34 cellular contexts compared by ENCODE assay signal in genomic region chr9:102669220-102669619, GRCh38.
"Had no signal": no experiment of that assay in that cellular context is flagged by ENCODE, and none has a peak within 500 bp of the region (broad histone marks: within the 10 kb centered on the region; RNA-seq: fewer than 3 reads in every experiment).

No MANE protein-coding gene starts in this region.

- H3K36me3 ChIP-seq: brain microvascular endothelial cell, esophagus muscularis mucosa, gastrocnemius medialis had no signal

- H3K27me3 Mint-ChIP-seq: activated CD4-positive, alpha-beta memory T cell treated with anti-CD3 and anti-CD28 coated beads, Interleukin-2, amount 10 ng/mL, durations not matched to agents 7 days and 5 days; activated CD4-positive, alpha-beta T cell treated with anti-CD3 and anti-CD28 coated beads, Interleukin-2, amount 10 ng/mL, durations not matched to agents 7 days and 5 days; activated naive CD4-positive, alpha-beta T cell treated with anti-CD3 and anti-CD28 coated beads, Interleukin-2, amount 10 ng/mL, durations not matched to agents 7 days and 5 days; activated naive CD8-positive, alpha-beta T cell treated with anti-CD3 and anti-CD28 coated beads, Interleukin-2, amount 10 ng/mL, durations not matched to agents 7 days and 5 days; activated T-cell treated with anti-CD3 and anti-CD28 coated beads, Interleukin-2, amount 50 U/mL, for 24 hours; effector memory CD8-positive, alpha-beta T cell; T-helper 17 cell had no signal

- H3K4me1 Mint-ChIP-seq: activated CD4-positive, alpha-beta memory T cell treated with anti-CD3 and anti-CD28 coated beads, Interleukin-2, amount 10 ng/mL, durations not matched to agents 7 days and 5 days; activated CD4-positive, alpha-beta T cell treated with anti-CD3 and anti-CD28 coated beads, Interleukin-2, amount 10 ng/mL, durations not matched to agents 7 days and 5 days; activated naive CD4-positive, alpha-beta T cell treated with anti-CD3 and anti-CD28 coated beads, Interleukin-2, amount 10 ng/mL, durations not matched to agents 7 days and 5 days; activated naive CD8-positive, alpha-beta T cell treated with anti-CD3 and anti-CD28 coated beads, Interleukin-2, amount 10 ng/mL, durations not matched to agents 7 days and 5 days; T-helper 17 cell had no signal

- H3K27me3 ChIP-seq: brain microvascular endothelial cell, esophagus muscularis mucosa, foreskin keratinocyte, gastrocnemius medialis had no signal

- H3K27ac Mint-ChIP-seq: activated CD4-positive, alpha-beta memory T cell treated with anti-CD3 and anti-CD28 coated beads, Interleukin-2, amount 10 ng/mL, durations not matched to agents 7 days and 5 days; activated CD4-positive, alpha-beta T cell treated with anti-CD3 and anti-CD28 coated beads, Interleukin-2, amount 10 ng/mL, durations not matched to agents 7 days and 5 days; activated naive CD4-positive, alpha-beta T cell treated with anti-CD3 and anti-CD28 coated beads, Interleukin-2, amount 10 ng/mL, durations not matched to agents 7 days and 5 days; activated naive CD4-positive, alpha-beta T cell treated with anti-CD3 and anti-CD28 coated beads, Interleukin-2, amount 50 U/mL, for 72 hours; activated naive CD8-positive, alpha-beta T cell treated with anti-CD3 and anti-CD28 coated beads, Interleukin-2, amount 10 ng/mL, durations not matched to agents 7 days and 5 days; activated T-cell treated with anti-CD3 and anti-CD28 coated beads, Interleukin-2, amount 50 U/mL, for 24 hours; activated T-cell treated with anti-CD3 and anti-CD28 coated beads, Interleukin-2, amount 50 U/mL, for 72 hours; effector memory CD8-positive, alpha-beta T cell; T-helper 17 cell; T-helper 2 cell treated with Interferon-gamma antibody and Interleukin-4, amounts not matched to agents 5 μg/mL and 100 μg/mL, for 36 hours had no signal

- H3K9me3 ChIP-seq: esophagus muscularis mucosa, gastrocnemius medialis had no signal

- H3K4me3 ChIP-seq: esophagus muscularis mucosa, gastrocnemius medialis had no signal

- FAIRE-seq: astrocyte, bronchial epithelial cell, colon had no signal

- H3K9me3 Mint-ChIP-seq: activated CD4-positive, alpha-beta memory T cell treated with anti-CD3 and anti-CD28 coated beads, Interleukin-2, amount 10 ng/mL, durations not matched to agents 7 days and 5 days; activated naive CD8-positive, alpha-beta T cell treated with anti-CD3 and anti-CD28 coated beads, Interleukin-2, amount 10 ng/mL, durations not matched to agents 7 days and 5 days had no signal

- H3K4me3 Mint-ChIP-seq: activated CD4-positive, alpha-beta memory T cell treated with anti-CD3 and anti-CD28 coated beads, Interleukin-2, amount 10 ng/mL, durations not matched to agents 7 days and 5 days; activated CD4-positive, alpha-beta T cell treated with anti-CD3 and anti-CD28 coated beads, Interleukin-2, amount 10 ng/mL, durations not matched to agents 7 days and 5 days; activated naive CD4-positive, alpha-beta T cell treated with anti-CD3 and anti-CD28 coated beads, Interleukin-2, amount 10 ng/mL, durations not matched to agents 7 days and 5 days; activated naive CD8-positive, alpha-beta T cell treated with anti-CD3 and anti-CD28 coated beads, Interleukin-2, amount 10 ng/mL, durations not matched to agents 7 days and 5 days; activated T-cell treated with anti-CD3 and anti-CD28 coated beads, Interleukin-2, amount 50 U/mL, for 24 hours; activated T-cell treated with anti-CD3 and anti-CD28 coated beads, Interleukin-2, amount 50 U/mL, for 72 hours; effector memory CD8-positive, alpha-beta T cell; T-helper 17 cell; T-helper 2 cell treated with Interferon-gamma antibody and Interleukin-4, amounts not matched to agents 5 μg/mL and 100 μg/mL, for 36 hours had no signal

- H3K27ac ChIP-seq: brain microvascular endothelial cell, esophagus muscularis mucosa, foreskin keratinocyte, gastrocnemius medialis had no signal

- DNase-seq: activated CD4-positive, alpha-beta memory T cell treated with anti-CD3 and anti-CD28 coated beads, Interleukin-2, amount 10 ng/mL, durations not matched to agents 7 days and 5 days; activated CD4-positive, alpha-beta T cell treated with anti-CD3 and anti-CD28 coated beads for 1 hour; activated CD4-positive, alpha-beta T cell treated with anti-CD3 and anti-CD28 coated beads for 4 hours; activated CD4-positive, alpha-beta T cell treated with anti-CD3 and anti-CD28 coated beads, Interleukin-2, amount 10 ng/mL, durations not matched to agents 7 days and 5 days; activated CD4-positive, alpha-beta T cell treated with anti-CD3 and anti-CD28 coated beads, Interleukin-2, amount 50 U/mL, for 4 hours; activated CD4-positive, CD25-positive, alpha-beta regulatory T cell; activated CD8-positive, alpha-beta memory T cell treated with anti-CD3 and anti-CD28 coated beads, Interleukin-2, amount 50 U/mL, for 48 hours; activated gamma-delta T cell; activated naive CD4-positive, alpha-beta T cell; activated naive CD4-positive, alpha-beta T cell treated with anti-CD3 and anti-CD28 coated beads, Interleukin-2, amount 10 ng/mL, durations not matched to agents 7 days and 5 days; activated naive CD8-positive, alpha-beta T cell treated with anti-CD3 and anti-CD28 coated beads, Interleukin-2, amount 10 ng/mL, durations not matched to agents 7 days and 5 days; activated T-cell treated with anti-CD3 and anti-CD28 coated beads for 4 hours; activated T-cell treated with anti-CD3 and anti-CD28 coated beads, Interleukin-2, amount 50 U/mL, for 24 hours; activated T-cell treated with anti-CD3 and anti-CD28 coated beads, Interleukin-2, amount 50 U/mL, for 72 hours; amniotic stem cell; anterior cingulate cortex; brain microvascular endothelial cell; caudate nucleus; cortex of kidney; dermis blood vessel endothelial cell; effector CD4-positive, alpha-beta T cell; effector memory CD8-positive, alpha-beta T cell; erythroblast; foreskin keratinocyte; gastrocnemius medialis; T-helper 1 cell; T-helper 17 cell; T1000 had no signal

- H3K36me3 Mint-ChIP-seq: activated naive CD4-positive, alpha-beta T cell treated with anti-CD3 and anti-CD28 coated beads, Interleukin-2, amount 10 ng/mL, durations not matched to agents 7 days and 5 days; activated naive CD8-positive, alpha-beta T cell treated with anti-CD3 and anti-CD28 coated beads, Interleukin-2, amount 10 ng/mL, durations not matched to agents 7 days and 5 days had no signal

- ATAC-seq: activated naive CD4-positive, alpha-beta T cell treated with anti-CD3 and anti-CD28 coated beads, Interleukin-2, amount 50 U/mL, for 72 hours; activated T-cell treated with anti-CD3 and anti-CD28 coated beads, Interleukin-2, amount 50 U/mL, for 72 hours; effector memory CD8-positive, alpha-beta T cell; foreskin keratinocyte; gastrocnemius medialis; T-helper 17 cell had no signal

- H3K4me1 ChIP-seq: esophagus muscularis mucosa, foreskin keratinocyte, gastrocnemius medialis had no signal
